Comparison of ENCODE assay signal across 14 cellular contexts in genomic region chr2:132632000-132632649, GRCh38. TPM values are rescaled to one million over a fixed set of nuclear protein-coding genes. Genes with fewer than 3 reads are reported as not detected.
DNase-seq lines count a peak whose midpoint lies in the region; ATAC-seq, FAIRE-seq and TF ChIP-seq lines count a peak whose summit lies in the region.
"Had no signal": no experiment of that assay in that cellular context is flagged by ENCODE, and none has a peak within 500 bp of the region (broad histone marks: within the 10 kb centered on the region; RNA-seq: fewer than 3 reads in every experiment).

No MANE protein-coding gene starts in this region.

- H2AFZ ChIP-seq in astrocyte (ENCODE audit: low read depth, low read length), result no peak overlapping the region
- H2AFZ ChIP-seq in smooth muscle cell (ENCODE audit: low read depth), result no peak overlapping the region

- H3K4me1 Mint-ChIP-seq in astrocyte (ENCODE audit: low read depth, unreplicated experiment), result peaks cover 28% of the 10 kb centered on the region
- no peaks in the 10 kb centered on the region for H3K4me1 Mint-ChIP-seq in stimulated activated naive CD8-positive, alpha-beta T cell treated with anti-CD3 and anti-CD28 coated beads, Interleukin-15, amount 100 ng/mL, for 72 hours

- H3K36me3 ChIP-seq in astrocyte (ENCODE audit: insufficient read depth, low read length) (no peaks in the 10 kb centered on the region), smooth muscle cell (ENCODE audit: low read depth) (no peaks in the 10 kb centered on the region)
- H3K36me3 ChIP-seq: thyroid gland had no signal

- peak overlapping the region; percentile 1 for H3K4me2 ChIP-seq in astrocyte (ENCODE audit: low read length)
- peak overlapping the region; percentile 45 for H3K4me2 ChIP-seq in smooth muscle cell

- DNase-seq in H54 (ENCODE audit: insufficient read length, low spot score), result no peak
- peak; percentile 43 for DNase-seq in astrocyte (ENCODE audit: low read depth)
- DNase-seq in kidney tubule cell (ENCODE audit: low spot score), result peak; percentile 63
- no peak for DNase-seq in smooth muscle cell (lab: John Stamatoyannopoulos, UW; ENCODE audit: unreplicated experiment)
- DNase-seq in stimulated activated naive CD8-positive, alpha-beta T cell treated with anti-CD3 and anti-CD28 coated beads, Interleukin-15, amount 100 ng/mL, for 72 hours, result no peak
- no peak for DNase-seq in SKM-1 (lab: John Stamatoyannopoulos, UW; ENCODE audit: unreplicated experiment)
- no peak for DNase-seq in GF-D8 (lab: John Stamatoyannopoulos, UW)
- DNase-seq: NCI-H1417, thyroid gland had no signal

- H3K27me3 Mint-ChIP-seq in astrocyte (ENCODE audit: low read depth, unreplicated experiment), result no peaks in the 10 kb centered on the region
- no peaks in the 10 kb centered on the region for H3K27me3 Mint-ChIP-seq in stimulated activated naive CD8-positive, alpha-beta T cell treated with anti-CD3 and anti-CD28 coated beads, Interleukin-15, amount 100 ng/mL, for 72 hours

- peaks cover 12% of the 10 kb centered on the region for H3K4me1 ChIP-seq in astrocyte (ENCODE audit: insufficient read depth, low read length)
- H3K4me1 ChIP-seq in smooth muscle cell (ENCODE audit: low read depth), result peaks cover 7% of the 10 kb centered on the region
- H3K4me1 ChIP-seq: thyroid gland had no signal

- TF ChIP-seq CTCF in astrocyte (IDR thresholded peaks at IDR 0.05; ENCODE audit: insufficient read depth, low read depth, low read length) (no peak), smooth muscle cell (IDR thresholded peaks at IDR 0.05; ENCODE audit: borderline replicate concordance, insufficient read depth, poor library complexity, severe bottlenecking) (no peak)

- H4K20me1 ChIP-seq in astrocyte (ENCODE audit: insufficient read depth, low read length) (peaks cover 8% of the 10 kb centered on the region), smooth muscle cell (ENCODE audit: low read depth) (no peaks in the 10 kb centered on the region)

- ATAC-seq in HG03469 (IDR thresholded peaks at IDR 0.05; ENCODE audit: unreplicated experiment), result no peak
- ATAC-seq in stimulated activated naive CD8-positive, alpha-beta T cell treated with anti-CD3 and anti-CD28 coated beads, Interleukin-15, amount 100 ng/mL, for 72 hours, result no peak

- TF ChIP-seq POLR2A in H54 (IDR thresholded peaks at IDR 0.05; ENCODE audit: low read depth, low read length), result no peak

- FAIRE-seq in H54 (lab: Jason Lieb, UNC) (peak; percentile 50), astrocyte (lab: Jason Lieb, UNC) (no peak)
- FAIRE-seq: GM12892 had no signal

- H3K4me3 ChIP-seq in astrocyte (ENCODE audit: insufficient read depth, low read depth, low read length), result no peak overlapping the region
- no peak overlapping the region for H3K4me3 ChIP-seq in smooth muscle cell
- H3K4me3 ChIP-seq: thyroid gland had no signal

- no peak overlapping the region for H3K27ac ChIP-seq in astrocyte (ENCODE audit: low read depth, low read length)
- peak overlapping the region; percentile 20 for H3K27ac ChIP-seq in smooth muscle cell (ENCODE audit: low read depth)
- H3K27ac ChIP-seq: HL-60, thyroid gland had no signal

- no peaks in the 10 kb centered on the region for H3K9me3 ChIP-seq in astrocyte (ENCODE audit: insufficient read depth, low read depth, low read length)
- no peaks in the 10 kb centered on the region for H3K9me3 ChIP-seq in smooth muscle cell (replicated peaks; ENCODE audit: low read depth)
- H3K9me3 ChIP-seq: thyroid gland had no signal

- peaks cover 3% of the 10 kb centered on the region for H3K36me3 Mint-ChIP-seq in astrocyte (ENCODE audit: low read depth, unreplicated experiment)

- H3K4me3 Mint-ChIP-seq in astrocyte (ENCODE audit: unreplicated experiment), result no peak overlapping the region
- H3K4me3 Mint-ChIP-seq in stimulated activated naive CD8-positive, alpha-beta T cell treated with anti-CD3 and anti-CD28 coated beads, Interleukin-15, amount 100 ng/mL, for 72 hours, result no peak overlapping the region

- H3K27me3 ChIP-seq in astrocyte (ENCODE audit: insufficient read depth, low read length) (no peaks in the 10 kb centered on the region), smooth muscle cell (ENCODE audit: low read depth) (no peaks in the 10 kb centered on the region)
- H3K27me3 ChIP-seq: thyroid gland had no signal

- H3K9me3 Mint-ChIP-seq in astrocyte (ENCODE audit: unreplicated experiment), result peaks cover 2% of the 10 kb centered on the region
- peaks cover 7 to 18% of the 10 kb centered on the region in 2 donors for H3K9me3 Mint-ChIP-seq in stimulated activated naive CD8-positive, alpha-beta T cell treated with anti-CD3 and anti-CD28 coated beads, Interleukin-15, amount 100 ng/mL, for 72 hours

- H3K79me2 ChIP-seq in astrocyte (ENCODE audit: insufficient read depth, low read length) (peaks cover 11% of the 10 kb centered on the region), smooth muscle cell (ENCODE audit: low read depth) (no peaks in the 10 kb centered on the region)

- no peaks in the 10 kb centered on the region for H3F3A ChIP-seq in smooth muscle cell (ENCODE audit: low read depth)

- 18% methylated on average over 6 of the region's 6 CpGs for WGBS in smooth muscle cell (ENCODE audit: low lambda C conversion rate)

- H3K27ac Mint-ChIP-seq in astrocyte (ENCODE audit: unreplicated experiment), result peak overlapping the region; percentile 71
- no peak overlapping the region for H3K27ac Mint-ChIP-seq in stimulated activated naive CD8-positive, alpha-beta T cell treated with anti-CD3 and anti-CD28 coated beads, Interleukin-15, amount 100 ng/mL, for 72 hours

- H3K9ac ChIP-seq in astrocyte (ENCODE audit: low read length) (no peak overlapping the region), smooth muscle cell (ENCODE audit: low read depth) (no peak overlapping the region)

RNA-seq across cellular contexts. Expression of gene LYPD1, which starts 37.9 kb away (rescaled TPM):
- total RNA-seq in astrocyte, result 51.1 and 61.6 TPM in 2 replicates
- 2.9 and 5.3 TPM in 2 replicates for total RNA-seq in smooth muscle cell
- 2.5 and 4.6 TPM in 2 replicates for polyA plus RNA-seq in smooth muscle cell
- total RNA-seq: activated CD8-positive, alpha-beta memory T cell treated with anti-CD3 and anti-CD28 coated beads for 36 hours; T-helper 1 cell treated with Interleukin-12 subunit alpha and Interleukin-12 subunit beta and Interleukin-4 antibody, amounts not matched to agents 30 ng/mL and 1 ng/mL, for 36 hours had no signal

Comparison
In these comparisons a context has a peak if more than half of its experiments do, and no peak if none do; other contexts are left out.
1. DNase-seq: peak in astrocyte (single experiment) and kidney tubule cell (single experiment); none in H54 (single experiment), smooth muscle cell (single experiment), stimulated activated naive CD8-positive, alpha-beta T cell treated with anti-CD3 and anti-CD28 coated beads, Interleukin-15, amount 100 ng/mL, for 72 hours (0 of 2), SKM-1 (single experiment) and GF-D8 (single experiment).